10 cellular contexts compared by ENCODE assay signal in genomic region chr7:20786421-20786778, GRCh38. TPM values are rescaled to one million over a fixed set of nuclear protein-coding genes. Genes with fewer than 3 reads are reported as not detected.
DNase-seq lines count a peak whose midpoint lies in the region; ATAC-seq, FAIRE-seq and TF ChIP-seq lines count a peak whose summit lies in the region.
"Had no signal": no experiment of that assay in that cellular context is flagged by ENCODE, and none has a peak within 500 bp of the region (broad histone marks: within the 10 kb centered on the region; RNA-seq: fewer than 3 reads in every experiment).

No MANE protein-coding gene starts in this region.

- no peaks in the 10 kb centered on the region for H3K36me3 ChIP-seq in iPS-15b (ENCODE audit: control insufficient read depth, insufficient read depth, low read length)
- no peaks in the 10 kb centered on the region for H3K36me3 ChIP-seq in suprapubic skin

- peak overlapping the region; percentile 71 for H3K4me3 Mint-ChIP-seq in activated T-cell treated with anti-CD3 and anti-CD28 coated beads, Interleukin-2, amount 50 U/mL, for 4 hours
- peak overlapping the region; percentile 53 for H3K4me3 Mint-ChIP-seq in activated CD4-positive, alpha-beta memory T cell treated with anti-CD3 and anti-CD28 coated beads for 36 hours

- peaks cover 4% of the 10 kb centered on the region for H3K36me3 Mint-ChIP-seq in activated T-cell treated with anti-CD3 and anti-CD28 coated beads, Interleukin-2, amount 50 U/mL, for 4 hours (ENCODE audit: insufficient read depth)
- H3K36me3 Mint-ChIP-seq in activated CD4-positive, alpha-beta memory T cell treated with anti-CD3 and anti-CD28 coated beads for 36 hours = peaks cover 14% of the 10 kb centered on the region

- peak overlapping the region; percentile 25 for H3K27ac Mint-ChIP-seq in activated CD4-positive, alpha-beta memory T cell treated with anti-CD3 and anti-CD28 coated beads for 36 hours

- H3K4me1 Mint-ChIP-seq in activated T-cell treated with anti-CD3 and anti-CD28 coated beads, Interleukin-2, amount 50 U/mL, for 4 hours (ENCODE audit: low read depth) = peaks cover 15% of the 10 kb centered on the region
- H3K4me1 Mint-ChIP-seq in activated CD4-positive, alpha-beta memory T cell treated with anti-CD3 and anti-CD28 coated beads for 36 hours (ENCODE audit: low read depth) = peaks cover 26% of the 10 kb centered on the region

- no peak for FAIRE-seq in H54 (lab: Jason Lieb, UNC)

- TF ChIP-seq CTCF in suprapubic skin (IDR thresholded peaks at IDR 0.05) = no peak

- TF ChIP-seq POLR2A in suprapubic skin (IDR thresholded peaks at IDR 0.05) (no peak), H54 (IDR thresholded peaks at IDR 0.05; ENCODE audit: low read depth, low read length) (no peak)

- no peak for DNase-seq in activated T-cell treated with anti-CD3 and anti-CD28 coated beads, Interleukin-2, amount 50 U/mL, for 4 hours
- no peak for DNase-seq in activated T-cell treated with anti-CD3 and anti-CD28 coated beads, Interleukin-2, amount 50 U/mL, for 1 hour
- no peak for DNase-seq in activated CD4-positive, alpha-beta memory T cell treated with anti-CD3 and anti-CD28 coated beads for 36 hours
- DNase-seq in suprapubic skin (ENCODE audit: low spot score in 2 of 2) (no peak), HK-2 (ENCODE audit: unreplicated experiment) (no peak), H54 (ENCODE audit: insufficient read length, low spot score) (no peak)
- DNase-seq: SIG-M5; stimulated activated CD4-positive, alpha-beta T cell treated with anti-CD3 and anti-CD28 coated beads, Interleukin-4, amount 100 ng/mL, for 24 hours had no signal

- H3K27ac ChIP-seq in suprapubic skin = no peak overlapping the region

- TF ChIP-seq EP300 in suprapubic skin (IDR thresholded peaks at IDR 0.05) = no peak

- intact Hi-C loops in activated CD4-positive, alpha-beta memory T cell treated with anti-CD3 and anti-CD28 coated beads for 36 hours (cut with micrococcal nuclease) = loop anchor here (1.0 to 10.0 kb wide), 3 partner anchors 10 to 1218 kb away; partner anchors contain the start of gene ITGB8

- H3K4me1 ChIP-seq in iPS-15b (ENCODE audit: control insufficient read depth, insufficient read depth, low read length) (peaks cover 33% of the 10 kb centered on the region), suprapubic skin (peaks cover 51% of the 10 kb centered on the region)

- no peak for ATAC-seq in activated T-cell treated with anti-CD3 and anti-CD28 coated beads, Interleukin-2, amount 50 U/mL, for 4 hours
- no peak for ATAC-seq in HG03439 (IDR thresholded peaks at IDR 0.05; ENCODE audit: unreplicated experiment)

- CTCF ChIA-PET in activated CD4-positive, alpha-beta memory T cell treated with anti-CD3 and anti-CD28 coated beads for 36 hours (lab: Charles Lee) = interaction anchor here (0.7 kb wide), 1 partner anchor 317 kb away, joined by 3 read pairs; no protein-coding TSS in a partner anchor

- peak overlapping the region; percentile 88 for H3K4me3 ChIP-seq in iPS-15b (ENCODE audit: low read depth, low read length)
- H3K4me3 ChIP-seq in suprapubic skin = peak overlapping the region; percentile 51

- H3K27me3 Mint-ChIP-seq in activated T-cell treated with anti-CD3 and anti-CD28 coated beads, Interleukin-2, amount 50 U/mL, for 4 hours (ENCODE audit: low read depth) = peaks cover 74% of the 10 kb centered on the region
- H3K27me3 Mint-ChIP-seq in activated CD4-positive, alpha-beta memory T cell treated with anti-CD3 and anti-CD28 coated beads for 36 hours = peaks cover 73% of the 10 kb centered on the region

- peaks cover 63% of the 10 kb centered on the region for H3K27me3 ChIP-seq in iPS-15b (ENCODE audit: control insufficient read depth, insufficient read depth, low read length)
- H3K27me3 ChIP-seq in suprapubic skin = peaks cover 99% of the 10 kb centered on the region

- 4% methylated on average over 14 of the region's 14 CpGs for WGBS in suprapubic skin

- peaks cover 12% of the 10 kb centered on the region for H3K9me3 Mint-ChIP-seq in activated T-cell treated with anti-CD3 and anti-CD28 coated beads, Interleukin-2, amount 50 U/mL, for 4 hours
- H3K9me3 Mint-ChIP-seq in activated CD4-positive, alpha-beta memory T cell treated with anti-CD3 and anti-CD28 coated beads for 36 hours = no peaks in the 10 kb centered on the region

- H3K9ac ChIP-seq in iPS-15b (ENCODE audit: low read depth, low read length) = no peak overlapping the region

- POLR2A ChIA-PET in activated CD4-positive, alpha-beta memory T cell treated with anti-CD3 and anti-CD28 coated beads for 36 hours (lab: Charles Lee) = no interaction called here

- H3K9me3 ChIP-seq in iPS-15b (ENCODE audit: control insufficient read depth, insufficient read depth, low read length) = no peaks in the 10 kb centered on the region
- no peaks in the 10 kb centered on the region for H3K9me3 ChIP-seq in suprapubic skin

RNA-seq across cellular contexts. Expression of gene SP8, which starts 0.3 kb away (rescaled TPM):
- not detected for total RNA-seq in activated T-cell treated with anti-CD3 and anti-CD28 coated beads, Interleukin-2, amount 50 U/mL, for 4 hours
- not detected for total RNA-seq in activated CD4-positive, alpha-beta memory T cell treated with anti-CD3 and anti-CD28 coated beads for 36 hours
- total RNA-seq in suprapubic skin = 10 to 100 TPM in 1 of 4 donors, 1 to 10 TPM in 1, under 1 TPM in 1, not detected in 1; 0.72 to 24.8 (median 5.5) TPM
